ENCODE assay signal across 12 cellular contexts in genomic region chr7:75962607-75963382, GRCh38. TPM values are rescaled to one million over a fixed set of nuclear protein-coding genes. Genes with fewer than 3 reads are reported as not detected.
DNase-seq lines count a peak whose midpoint lies in the region; ATAC-seq and TF ChIP-seq lines count a peak whose summit lies in the region.
"Had no signal": no experiment of that assay in that cellular context is flagged by ENCODE, and none has a peak within 500 bp of the region (broad histone marks: within the 10 kb centered on the region; RNA-seq: fewer than 3 reads in every experiment).

No MANE protein-coding gene starts in this region.

- DNase-seq in fibroblast of lung (ENCODE audit: low read depth in 2 of 2) (peak; percentile 78 to 92), myocyte (ENCODE audit: low read depth) (peak; percentile 87), transverse colon (no peak), RPMI8226 (no peak), NCI-H526 (lab: John Stamatoyannopoulos, UW) (no peak)
- DNase-seq in activated CD4-positive, CD25-positive, alpha-beta regulatory T cell (lab: John Stamatoyannopoulos, UW), result no peak
- DNase-seq: activated CD4-positive, alpha-beta memory T cell treated with anti-CD3 and anti-CD28 coated beads, Interleukin-2, amount 10 ng/mL, durations not matched to agents 7 days and 5 days; NCI-H1105 had no signal

- no peaks in the 10 kb centered on the region for H4K20me1 ChIP-seq in fibroblast of lung (ENCODE audit: control insufficient read depth, extremely low read depth, insufficient read depth, low read length)

- intact Hi-C loops in transverse colon (cut with DNase I; ENCODE audit: low total_unique reads), result loop anchor here (10.0 kb wide), 1 partner anchor 48 kb away; the partner anchor contains the start of gene POR

- H3K36me3 ChIP-seq in fibroblast of lung (ENCODE audit: control insufficient read depth, insufficient read depth, low read length) (peaks cover 2% of the 10 kb centered on the region), transverse colon (no peaks in the 10 kb centered on the region)

- H3K9me3 Mint-ChIP-seq in activated T-helper 17 cell treated with anti-CD3 and anti-CD28 coated beads, Interleukin-2, amount 50 U/mL, for 72 hours, result no peaks in the 10 kb centered on the region
- H3K9me3 Mint-ChIP-seq: activated CD4-positive, alpha-beta memory T cell treated with anti-CD3 and anti-CD28 coated beads, Interleukin-2, amount 10 ng/mL, durations not matched to agents 7 days and 5 days; stimulated activated naive CD8-positive, alpha-beta T cell treated with anti-CD3 and anti-CD28 coated beads, Interleukin-15, Interleukin-2, amounts not matched to agents 100 ng/mL and 50 ng/mL, for 24 hours had no signal

- H3K9me3 ChIP-seq in fibroblast of lung (ENCODE audit: control insufficient read depth, insufficient read depth, low read depth, low read length) (no peaks in the 10 kb centered on the region), transverse colon (no peaks in the 10 kb centered on the region)

- H3K4me3 Mint-ChIP-seq in activated T-helper 17 cell treated with anti-CD3 and anti-CD28 coated beads, Interleukin-2, amount 50 U/mL, for 72 hours, result no peak overlapping the region
- H3K4me3 Mint-ChIP-seq: activated CD4-positive, alpha-beta memory T cell treated with anti-CD3 and anti-CD28 coated beads, Interleukin-2, amount 10 ng/mL, durations not matched to agents 7 days and 5 days; stimulated activated naive CD8-positive, alpha-beta T cell treated with anti-CD3 and anti-CD28 coated beads, Interleukin-15, Interleukin-2, amounts not matched to agents 100 ng/mL and 50 ng/mL, for 24 hours had no signal

- TF ChIP-seq CTCF in fibroblast of lung (conservative IDR thresholded peaks at IDR 0.05 in 1 of 2, IDR thresholded peaks at IDR 0.05 in 1 of 2; ENCODE audit: low read depth in 1 of 2, low read length in 2 of 2) (no peak), transverse colon (IDR thresholded peaks at IDR 0.05) (no peak)

- peak overlapping the region; percentile 52 for H3K9ac ChIP-seq in fibroblast of lung (ENCODE audit: insufficient read depth, low read length)

- H3K4me1 Mint-ChIP-seq in activated T-helper 17 cell treated with anti-CD3 and anti-CD28 coated beads, Interleukin-2, amount 50 U/mL, for 72 hours, result no peaks in the 10 kb centered on the region
- H3K4me1 Mint-ChIP-seq: activated CD4-positive, alpha-beta memory T cell treated with anti-CD3 and anti-CD28 coated beads, Interleukin-2, amount 10 ng/mL, durations not matched to agents 7 days and 5 days had no signal

- 65 to 73% methylated on average over 13 to 18 of the region's 18 CpGs for WGBS in transverse colon (ENCODE audit: low coverage in 1 of 2), 2 donors

- H3K27ac ChIP-seq in fibroblast of lung (ENCODE audit: insufficient read depth, low read length), result peak overlapping the region; percentile 82
- H3K27ac ChIP-seq in transverse colon, result peak overlapping the region; percentile 10 to 52 (median 49)

- TF ChIP-seq EP300 in transverse colon (IDR thresholded peaks at IDR 0.05; ENCODE audit: low read depth), result no peak

- in situ Hi-C loops in transverse colon (cut with MboI; ENCODE audit: low pct_ligation_motif_present in 1 of 4, low pct_unique_long_range_greater_than_20kb in 1 of 4, low sequenced_read_pairs in 3 of 4), result no loop called here

- H3K4me2 ChIP-seq in fibroblast of lung (ENCODE audit: extremely low read depth, insufficient read depth, low read length), result peak overlapping the region; percentile 46

- no peaks in the 10 kb centered on the region for H3K79me2 ChIP-seq in fibroblast of lung (ENCODE audit: control insufficient read depth, insufficient read depth, low read length)

- no peaks in the 10 kb centered on the region for H3K27me3 ChIP-seq in fibroblast of lung (ENCODE audit: control insufficient read depth, insufficient read depth, low read length)
- no peaks in the 10 kb centered on the region for H3K27me3 ChIP-seq in transverse colon

- peaks cover 14% of the 10 kb centered on the region for H3K36me3 Mint-ChIP-seq in activated T-helper 17 cell treated with anti-CD3 and anti-CD28 coated beads, Interleukin-2, amount 50 U/mL, for 72 hours (ENCODE audit: low read depth)

- no peak overlapping the region for H3K4me3 ChIP-seq in fibroblast of lung (replicated peaks in 1 of 4; ENCODE audit: control extremely low read depth in 1 of 4, insufficient read depth in 1 of 4, low read depth in 3 of 4, low read length in 4 of 4)
- H3K4me3 ChIP-seq in transverse colon, result no peak overlapping the region

- H3K4me1 ChIP-seq in fibroblast of lung (ENCODE audit: control insufficient read depth, extremely low read depth, insufficient read depth, low read length), result peaks cover 29% of the 10 kb centered on the region
- H3K4me1 ChIP-seq in transverse colon, result peaks cover 20 to 39% (median 25%) of the 10 kb centered on the region in 4 donors

- no peak overlapping the region for H2AFZ ChIP-seq in fibroblast of lung (ENCODE audit: low read length)

- no peak for ATAC-seq in activated T-helper 17 cell treated with anti-CD3 and anti-CD28 coated beads, Interleukin-2, amount 50 U/mL, for 72 hours (replicated peaks)
- no peak for ATAC-seq in HG03097 (IDR thresholded peaks at IDR 0.05; ENCODE audit: low FRiP score, unreplicated experiment)
- ATAC-seq: Panc1 had no signal

- no peak for TF ChIP-seq POLR2A in transverse colon (IDR thresholded peaks at IDR 0.05)

- no peaks in the 10 kb centered on the region for H3K27me3 Mint-ChIP-seq in activated T-helper 17 cell treated with anti-CD3 and anti-CD28 coated beads, Interleukin-2, amount 50 U/mL, for 72 hours
- H3K27me3 Mint-ChIP-seq: activated CD4-positive, alpha-beta memory T cell treated with anti-CD3 and anti-CD28 coated beads, Interleukin-2, amount 10 ng/mL, durations not matched to agents 7 days and 5 days; stimulated activated naive CD8-positive, alpha-beta T cell treated with anti-CD3 and anti-CD28 coated beads, Interleukin-15, Interleukin-2, amounts not matched to agents 100 ng/mL and 50 ng/mL, for 24 hours had no signal

- peak overlapping the region; percentile 23 for H3K27ac Mint-ChIP-seq in activated T-helper 17 cell treated with anti-CD3 and anti-CD28 coated beads, Interleukin-2, amount 50 U/mL, for 72 hours
- H3K27ac Mint-ChIP-seq: activated CD4-positive, alpha-beta memory T cell treated with anti-CD3 and anti-CD28 coated beads, Interleukin-2, amount 10 ng/mL, durations not matched to agents 7 days and 5 days; stimulated activated naive CD8-positive, alpha-beta T cell treated with anti-CD3 and anti-CD28 coated beads, Interleukin-15, Interleukin-2, amounts not matched to agents 100 ng/mL and 50 ng/mL, for 24 hours had no signal

RNA-seq across cellular contexts. Expression of gene TMEM120A, which starts 31.6 kb away (rescaled TPM):
- 10 to 100 TPM; 30.5 to 51.7 TPM for total RNA-seq in activated T-helper 17 cell treated with anti-CD3 and anti-CD28 coated beads, Interleukin-2, amount 50 U/mL, for 72 hours
- total RNA-seq in fibroblast of lung, result 27.7 and 56.1 TPM in 2 replicates
- 56.5 and 62.3 TPM in 2 replicates for polyA plus RNA-seq in fibroblast of lung
- polyA plus RNA-seq in fibroblast of lung (2012), result 49.7 and 50.7 TPM in 2 replicates
- polyA minus RNA-seq in fibroblast of lung (ENCODE audit: low replicate concordance), result 59.9 and 108 TPM in 2 replicates
- total RNA-seq in myocyte, result 110 and 115 TPM in 2 replicates
- polyA plus RNA-seq in myocyte (2012), result 116 TPM
- 100 to 1,000 TPM in 1 of 4 donors, 10 to 100 TPM in 3; 57.6 to 119 (median 92.0) TPM for total RNA-seq in transverse colon

RNA-seq across cellular contexts. Expression of gene POR, which starts 47.8 kb away (rescaled TPM):
- 10 to 100 TPM; 24.4 to 53.7 TPM for total RNA-seq in activated T-helper 17 cell treated with anti-CD3 and anti-CD28 coated beads, Interleukin-2, amount 50 U/mL, for 72 hours
- total RNA-seq in fibroblast of lung, result 105 and 207 TPM in 2 replicates
- polyA plus RNA-seq in fibroblast of lung, result 34.9 and 36.2 TPM in 2 replicates
- 50.2 and 56.1 TPM in 2 replicates for polyA plus RNA-seq in fibroblast of lung (2012)
- 112 and 142 TPM in 2 replicates for polyA minus RNA-seq in fibroblast of lung (ENCODE audit: low replicate concordance)
- total RNA-seq in myocyte, result 205 and 262 TPM in 2 replicates
- 93.0 TPM for polyA plus RNA-seq in myocyte (2012)
- total RNA-seq in transverse colon, result 100 to 1,000 TPM in 3 of 4 donors, 10 to 100 TPM in 1; 95.9 to 200 (median 149) TPM

Comparison
In these comparisons a context has a peak if more than half of its experiments do, and no peak if none do; other contexts are left out.
1. DNase-seq: peak in fibroblast of lung (2 of 2) and myocyte (single experiment); none in transverse colon (single experiment), RPMI8226 (single experiment), NCI-H526 (0 of 2) and activated CD4-positive, CD25-positive, alpha-beta regulatory T cell (0 of 4).